ENCODE assay signal across 8 cellular contexts in genomic region chr12:51970904-51971646, GRCh38. TPM values are rescaled to one million over a fixed set of nuclear protein-coding genes. Genes with fewer than 3 reads are reported as not detected.
DNase-seq lines count a peak whose midpoint lies in the region; ATAC-seq and TF ChIP-seq lines count a peak whose summit lies in the region.

No MANE protein-coding gene starts in this region.

- DNase-seq in BE2C (peak; percentile 48), T-helper 1 cell (peak in 3 of 5 donors; percentile 20 to 91 (median 27)), colonic mucosa (no peak), G401 (ENCODE audit: low spot score) (no peak), NCI-H2029 treated with DMSO at 0.1 percent for 48 hours (lab: John Stamatoyannopoulos, UW) (no peak)

- TF ChIP-seq CTCF in BE2C (IDR thresholded peaks at IDR 0.05; ENCODE audit: low read depth, low read length) (peak; percentile 81), colonic mucosa (IDR thresholded peaks at IDR 0.05) (peak; percentile 47), neutrophil (IDR thresholded peaks at IDR 0.05) (peak; percentile 49)

- no peak overlapping the region for H3K4me3 ChIP-seq in BE2C (ENCODE audit: low read depth, low read length)
- H3K4me3 ChIP-seq in colonic mucosa: no peak overlapping the region
- H3K4me3 ChIP-seq in neutrophil (ENCODE audit: low read depth in 1 of 2, low read length in 1 of 2): peak overlapping the region in 1 of 2 experiments; percentile 62

- no peak overlapping the region for H3K9ac ChIP-seq in colonic mucosa (ENCODE audit: low read depth in 2 of 2, low read length in 2 of 2)

- intact Hi-C loops in colonic mucosa (cut with DNase I): no loop called here

- H3K36me3 ChIP-seq in BE2C (peaks cover 13% of the 10 kb centered on the region), colonic mucosa (peaks cover 4% of the 10 kb centered on the region), neutrophil (no peaks in the 10 kb centered on the region)

- H3K27ac ChIP-seq in colonic mucosa: no peak overlapping the region
- H3K27ac ChIP-seq in neutrophil: peak overlapping the region; percentile 90

- peak; percentile 89 for ATAC-seq in GM18907 (IDR thresholded peaks at IDR 0.05; ENCODE audit: unreplicated experiment)
- ATAC-seq in HG03060 (IDR thresholded peaks at IDR 0.05; ENCODE audit: low read depth, unreplicated experiment): peak; percentile 74

- in situ Hi-C loops in G401 (cut with HindIII; ENCODE audit: low sequenced_read_pairs): no loop called here

- H3K4me1 ChIP-seq in BE2C: peaks cover 26% of the 10 kb centered on the region
- peaks cover 6% of the 10 kb centered on the region for H3K4me1 ChIP-seq in colonic mucosa
- peaks cover 65 to 73% of the 10 kb centered on the region in 2 experiments for H3K4me1 ChIP-seq in neutrophil (ENCODE audit: control insufficient read depth in 1 of 2, insufficient read depth in 1 of 2, low read depth in 1 of 2, low read length in 1 of 2)

- no peaks in the 10 kb centered on the region for H3K27me3 ChIP-seq in BE2C
- no peaks in the 10 kb centered on the region for H3K27me3 ChIP-seq in colonic mucosa
- H3K27me3 ChIP-seq in neutrophil: no peaks in the 10 kb centered on the region

- H3K9me3 ChIP-seq in BE2C: no peaks in the 10 kb centered on the region
- H3K9me3 ChIP-seq in colonic mucosa: no peaks in the 10 kb centered on the region
- H3K9me3 ChIP-seq in neutrophil: no peaks in the 10 kb centered on the region

RNA-seq across cellular contexts. Expression of gene ACVR1B, which starts 19.6 kb away (rescaled TPM):
- polyA plus RNA-seq in BE2C (2012; ENCODE audit: insufficient read depth, insufficient read length, low read depth): 82.0 TPM
- 10 to 100 TPM; 56.0 to 63.0 TPM for total RNA-seq in colonic mucosa
- 1.6 and 3.0 TPM in 2 replicates for total RNA-seq in G401 (2014; rRNA removed; shearing (Covaris generic))

RNA-seq across cellular contexts. Expression of gene TAMALIN, which starts 35.7 kb away (rescaled TPM):
- polyA plus RNA-seq in BE2C (2012; ENCODE audit: insufficient read depth, insufficient read length, low read depth): 37.0 TPM
- 10 to 100 TPM in 1 of 2 donors, 1 to 10 TPM in 1; 5.0 to 15.2 TPM for total RNA-seq in colonic mucosa
- 33.3 and 78.2 TPM in 2 replicates for total RNA-seq in G401 (2014; rRNA removed; shearing (Covaris generic))

Comparison
In these comparisons a context has a peak if more than half of its experiments do, and no peak if none do; other contexts are left out.
1. DNase-seq: peak in BE2C (single experiment) and T-helper 1 cell (3 of 5); none in colonic mucosa (single experiment), G401 (single experiment) and NCI-H2029 treated with DMSO at 0.1 percent for 48 hours (single experiment).
2. RNA of gene ACVR1B, which starts 19.6 kb away (total RNA-seq): 56.0 to 63.0 TPM in colonic mucosa; 1.6 to 3.0 TPM in G401; every median in the first group is over 10 times any median in the second.
3. Peak in every context shown above with its lines, with median percentiles within 50 percentile points of each other: CTCF ChIP-seq.